Comparison of ENCODE assay signal across 12 cellular contexts in genomic region chr15:90859234-90860131, GRCh38.
DNase-seq lines count a peak whose midpoint lies in the region; ATAC-seq and TF ChIP-seq lines count a peak whose summit lies in the region.
"Had no signal": no experiment of that assay in that cellular context is flagged by ENCODE, and none has a peak within 500 bp of the region (broad histone marks: within the 10 kb centered on the region; RNA-seq: fewer than 3 reads in every experiment).

No MANE protein-coding gene starts in this region.

- H3K9me3 Mint-ChIP-seq in stimulated activated naive CD8-positive, alpha-beta T cell treated with anti-CD3 and anti-CD28 coated beads, Interleukin-15, Interleukin-2, amounts not matched to agents 100 ng/mL and 50 ng/mL, for 24 hours = no peaks in the 10 kb centered on the region
- H3K9me3 Mint-ChIP-seq: effector memory CD8-positive, alpha-beta T cell had no signal

- peaks cover 74% of the 10 kb centered on the region for H3K4me1 Mint-ChIP-seq in stimulated activated naive CD8-positive, alpha-beta T cell treated with anti-CD3 and anti-CD28 coated beads, Interleukin-15, Interleukin-2, amounts not matched to agents 100 ng/mL and 50 ng/mL, for 24 hours (ENCODE audit: low read depth)

- ATAC-seq in stimulated activated naive CD8-positive, alpha-beta T cell treated with anti-CD3 and anti-CD28 coated beads, Interleukin-15, Interleukin-2, amounts not matched to agents 100 U/mL and 50 U/mL, for 24 hours = no peak
- no peak for ATAC-seq in HG03097 (IDR thresholded peaks at IDR 0.05; ENCODE audit: low FRiP score, unreplicated experiment)
- no peak for ATAC-seq in HG02678 (IDR thresholded peaks at IDR 0.05; ENCODE audit: unreplicated experiment)
- ATAC-seq: effector memory CD8-positive, alpha-beta T cell had no signal

- H3K27ac Mint-ChIP-seq in stimulated activated naive CD8-positive, alpha-beta T cell treated with anti-CD3 and anti-CD28 coated beads, Interleukin-15, Interleukin-2, amounts not matched to agents 100 ng/mL and 50 ng/mL, for 24 hours = peak overlapping the region; percentile 47

- no peak overlapping the region for H3K4me3 ChIP-seq in iPS-20b (ENCODE audit: low read length)

- no peaks in the 10 kb centered on the region for H3K27me3 Mint-ChIP-seq in stimulated activated naive CD8-positive, alpha-beta T cell treated with anti-CD3 and anti-CD28 coated beads, Interleukin-15, Interleukin-2, amounts not matched to agents 100 ng/mL and 50 ng/mL, for 24 hours
- H3K27me3 Mint-ChIP-seq: effector memory CD8-positive, alpha-beta T cell had no signal

- DNase-seq in stimulated activated naive CD8-positive, alpha-beta T cell treated with anti-CD3 and anti-CD28 coated beads, Interleukin-15, Interleukin-2, amounts not matched to agents 100 U/mL and 50 U/mL, for 24 hours = no peak
- DNase-seq in NCI-H2171 treated with DMSO at 0.1 percent for 48 hours (lab: John Stamatoyannopoulos, UW) (no peak), NCI-H526 treated with DMSO at 0.1 percent for 48 hours (lab: John Stamatoyannopoulos, UW) (no peak)
- DNase-seq: effector memory CD8-positive, alpha-beta T cell; hypothalamus; NCI-H774; stimulated activated CD4-positive, alpha-beta T cell treated with anti-CD3 and anti-CD28 coated beads, Interleukin-2, amount 100 ng/mL, for 24 hours had no signal

- no peaks in the 10 kb centered on the region for H3K27me3 ChIP-seq in iPS-20b (ENCODE audit: insufficient read depth, low read length)

- peak overlapping the region; percentile 3; the same call in 1 of the 2 replicates for H3K9ac ChIP-seq in iPS-20b (ENCODE audit: low read depth, low read length)

- no peaks in the 10 kb centered on the region for H3K36me3 Mint-ChIP-seq in stimulated activated naive CD8-positive, alpha-beta T cell treated with anti-CD3 and anti-CD28 coated beads, Interleukin-15, Interleukin-2, amounts not matched to agents 100 ng/mL and 50 ng/mL, for 24 hours (ENCODE audit: low read depth)

- H3K9me3 ChIP-seq in iPS-20b (ENCODE audit: insufficient read depth, low read depth, low read length) = no peaks in the 10 kb centered on the region

- no peak for TF ChIP-seq CTCF in VCaP (conservative IDR thresholded peaks at IDR 0.05)

- H3K27ac ChIP-seq in VCaP = peak overlapping the region; percentile 84
- no peak overlapping the region for H3K27ac ChIP-seq in iPS-20b (ENCODE audit: low read length)

- peaks cover 8% of the 10 kb centered on the region; the same call in 1 of the 2 replicates for H3K4me1 ChIP-seq in iPS-20b (ENCODE audit: insufficient read depth, low read length)

- H3K36me3 ChIP-seq in iPS-20b (ENCODE audit: insufficient read depth, low read depth, low read length) = no peaks in the 10 kb centered on the region

- no peak overlapping the region for H3K4me3 Mint-ChIP-seq in stimulated activated naive CD8-positive, alpha-beta T cell treated with anti-CD3 and anti-CD28 coated beads, Interleukin-15, Interleukin-2, amounts not matched to agents 100 ng/mL and 50 ng/mL, for 24 hours
